In genomic region chr2:63463142-63463541, GRCh38 we compare ENCODE assay signal across 20 cellular contexts.
DNase-seq lines count a peak whose midpoint lies in the region; ATAC-seq, FAIRE-seq and TF ChIP-seq lines count a peak whose summit lies in the region.
"Had no signal": no experiment of that assay in that cellular context is flagged by ENCODE, and none has a peak within 500 bp of the region (broad histone marks: within the 10 kb centered on the region; RNA-seq: fewer than 3 reads in every experiment).

No MANE protein-coding gene starts in this region.

- H2AFZ ChIP-seq in IMR-90 (replicated peaks; ENCODE audit: low read length, poor library complexity) = no peak overlapping the region
- H2AFZ ChIP-seq in K562 (ENCODE audit: low read depth, low read length) = no peak overlapping the region

- H4K8ac ChIP-seq in IMR-90 (ENCODE audit: low read depth in 2 of 2, low read length in 2 of 2) = no peak overlapping the region

- dilution Hi-C loops in IMR-90 (cut with HindIII; ENCODE audit: low sequenced_read_pairs, unreplicated experiment) = no loop called here

- H4K20me1 ChIP-seq in IMR-90 (ENCODE audit: insufficient read depth, low read length) (no peaks in the 10 kb centered on the region), K562 (replicated peaks; ENCODE audit: control insufficient read depth, insufficient read depth, low read length) (no peaks in the 10 kb centered on the region)
- H4K20me1 ChIP-seq: BLaER1 treated with 17β-estradiol and CSF1 and Interleukin-3, amounts not matched to agents 10 nM and 100 nM had no signal

- no peaks in the 10 kb centered on the region for H3K79me2 ChIP-seq in K562 (ENCODE audit: control insufficient read depth, insufficient read depth, low read length)

- no peak overlapping the region for H4K91ac ChIP-seq in IMR-90 (ENCODE audit: insufficient read depth, low read depth, low read length)

- H3K4me1 ChIP-seq in A549 (no peaks in the 10 kb centered on the region), IMR-90 (ENCODE audit: control insufficient read depth, insufficient read depth, low read length) (0 out of 2 replicates have a peak, but pooled peaks cover 2% of the 10 kb centered on the region), K562 (replicated peaks in 1 of 2; ENCODE audit: control insufficient read depth in 2 of 2, insufficient read depth in 2 of 2, low read length in 2 of 2) (no peaks in the 10 kb centered on the region)
- H3K4me1 ChIP-seq: Caco-2 had no signal

- no peak overlapping the region for H3K23ac ChIP-seq in IMR-90 (ENCODE audit: low read depth, low read length)

- H3K9me1 ChIP-seq in IMR-90 (ENCODE audit: insufficient read depth, low read length) (peaks cover 3% of the 10 kb centered on the region; the same call in 1 of the 2 replicates), K562 (ENCODE audit: control insufficient read depth, insufficient read depth, low read length) (no peaks in the 10 kb centered on the region)

- in situ Hi-C loops in IMR-90 (cut with MboI; ENCODE audit: low sequenced_read_pairs) = no loop called here
- in situ Hi-C loops in K562 (cut with MboI) = no loop called here

- no peak overlapping the region for H2BK15ac ChIP-seq in IMR-90 (ENCODE audit: low read depth, low read length)

- intact Hi-C loops in IMR-90 (cut with micrococcal nuclease) (no loop called here), K562 (cut with micrococcal nuclease) (no loop called here)

- H3K27me3 ChIP-seq in IMR-90 (ENCODE audit: control insufficient read depth, insufficient read depth, low read length) (no peaks in the 10 kb centered on the region), K562 (ENCODE audit: control insufficient read depth in 2 of 2, insufficient read depth in 2 of 2, low read length in 2 of 2) (no peaks in the 10 kb centered on the region)
- H3K27me3 ChIP-seq: BLaER1 treated with 17β-estradiol and CSF1 and Interleukin-3, amounts not matched to agents 10 nM and 100 nM had no signal

- H2AK5ac ChIP-seq in IMR-90 (ENCODE audit: low read depth, low read length) = no peak overlapping the region

- H3K9ac ChIP-seq in IMR-90 (ENCODE audit: low read depth, low read length) (no peak overlapping the region), K562 (ENCODE audit: insufficient read depth in 1 of 2, low read depth in 2 of 2, low read length in 2 of 2) (no peak overlapping the region)
- H3K9ac ChIP-seq: BLaER1 treated with 17β-estradiol and CSF1 and Interleukin-3, amounts not matched to agents 10 nM and 100 nM had no signal

- no peak for FAIRE-seq in A549 (lab: Jason Lieb, UNC)
- peak; percentile 58 for FAIRE-seq in K562 (lab: Jason Lieb, UNC)
- FAIRE-seq: A204.1, D721Med, G401.6, GM12891, GM19239 had no signal

- TF ChIP-seq CTCF in A549 (IDR thresholded peaks at IDR 0.05) = no peak
- no peak for TF ChIP-seq CTCF in IMR-90 (conservative IDR thresholded peaks at IDR 0.05; ENCODE audit: low read depth, low read length)
- no peak for TF ChIP-seq CTCF in K562 (IDR thresholded peaks at IDR 0.05 in 2 of 3, conservative IDR thresholded peaks at IDR 0.05 in 1 of 3; ENCODE audit: insufficient read depth in 2 of 3, low read depth in 1 of 3, low read length in 3 of 3)

- no peak overlapping the region for H3K4ac ChIP-seq in IMR-90 (ENCODE audit: low read depth, low read length)

- no peak overlapping the region for H3K56ac ChIP-seq in IMR-90 (ENCODE audit: extremely low read depth, insufficient read depth, low read length)

- TF ChIP-seq RAD21 in A549 (conservative IDR thresholded peaks at IDR 0.05 in 1 of 2, IDR thresholded peaks at IDR 0.05 in 1 of 2) (no peak), IMR-90 (IDR thresholded peaks at IDR 0.05; ENCODE audit: low read length) (no peak), K562 (CRISPR knock-in tag; conservative IDR thresholded peaks at IDR 0.05 in 1 of 2, IDR thresholded peaks at IDR 0.05 in 1 of 2) (no peak)

- no peaks in the 10 kb centered on the region for H3K79me1 ChIP-seq in IMR-90 (ENCODE audit: low read depth in 1 of 2, low read length in 2 of 2)

- no peak overlapping the region for H2BK120ac ChIP-seq in IMR-90 (ENCODE audit: low read depth, low read length)

- no peaks in the 10 kb centered on the region for H3K36me3 ChIP-seq in IMR-90 (ENCODE audit: control insufficient read depth, insufficient read depth, low read length)
- no peaks in the 10 kb centered on the region for H3K36me3 ChIP-seq in K562 (ENCODE audit: control insufficient read depth, insufficient read depth, low read length)

- DNase-seq in A549 (ENCODE audit: low read depth in 1 of 2, low spot score in 1 of 2) (no peak), IMR-90 (no peak), K562 (ENCODE audit: extremely low read depth in 1 of 4, low spot score in 3 of 4) (no peak), NCI-H1092 treated with DMSO at 0.1 percent for 48 hours (lab: John Stamatoyannopoulos, UW) (no peak)
- DNase-seq: 8988T; AML-193; Caco-2; Calu3; CD4-positive, alpha-beta T cell; CD8-positive, alpha-beta T cell; DMS79 treated with DMSO at 0.1 percent for 48 hours; GF-D8 had no signal

- no peak overlapping the region for H3K27ac ChIP-seq in A549
- H3K27ac ChIP-seq in IMR-90 (ENCODE audit: insufficient read depth, low read length) = no peak overlapping the region
- H3K27ac ChIP-seq in K562 (ENCODE audit: extremely low read depth, low read depth, low read length) = no peak overlapping the region
- H3K27ac ChIP-seq: BLaER1 treated with 17β-estradiol and CSF1 and Interleukin-3, amounts not matched to agents 10 nM and 100 nM; C4-2B had no signal

- H3K4me3 ChIP-seq in A549 = no peak overlapping the region
- H3K4me3 ChIP-seq in IMR-90 (ENCODE audit: insufficient read depth, low read depth, low read length) = no peak overlapping the region
- no peak overlapping the region for H3K4me3 ChIP-seq in K562
- H3K4me3 ChIP-seq: BLaER1 treated with 17β-estradiol and CSF1 and Interleukin-3, amounts not matched to agents 10 nM and 100 nM had no signal

- no peak overlapping the region for H3K14ac ChIP-seq in IMR-90 (replicated peaks; ENCODE audit: low read depth, low read length)

- no peak for ATAC-seq in A549
- ATAC-seq in IMR-90 (ENCODE audit: low read depth) = no peak
- ATAC-seq in K562 = no peak
- no peak for ATAC-seq in GM21737 (IDR thresholded peaks at IDR 0.05; ENCODE audit: unreplicated experiment)
- ATAC-seq: CD8-positive, alpha-beta T cell had no signal

- no peak overlapping the region for H3K18ac ChIP-seq in IMR-90 (ENCODE audit: low read depth, low read length)

- H3K9me3 ChIP-seq in A549 = 0 out of 3 replicates have a peak, but pooled peaks cover 2% of the 10 kb centered on the region
- H3K9me3 ChIP-seq in IMR-90 (ENCODE audit: control insufficient read depth, insufficient read depth, low read length) = no peaks in the 10 kb centered on the region
- 0 out of 2 replicates have a peak, but pooled peaks cover 1% of the 10 kb centered on the region for H3K9me3 ChIP-seq in K562 (replicated peaks; ENCODE audit: control insufficient read depth, insufficient read depth, low read depth, low read length)
- H3K9me3 ChIP-seq: Caco-2 had no signal

- H2AK9ac ChIP-seq in IMR-90 (replicated peaks; ENCODE audit: low read depth, low read length, poor library complexity) = no peak overlapping the region

- BruUV-seq in IMR-90 (replicated peaks; lab: Mats Ljungman, UMichigan) (no TSS peak), K562 (replicated peaks; lab: Mats Ljungman, UMichigan) (no TSS peak)

- TF ChIP-seq EP300 in A549 (IDR thresholded peaks at IDR 0.05) (no peak), K562 (IDR thresholded peaks at IDR 0.05; ENCODE audit: low read length) (no peak)

- H2BK5ac ChIP-seq in IMR-90 (ENCODE audit: low read depth, low read length, poor library complexity, severe bottlenecking) = no peak overlapping the region

- POLR2A ChIA-PET in A549 (lab: Yijun Ruan, JAX) (no interaction called here), IMR-90 (lab: Charles Lee; ENCODE audit: unreplicated experiment) (no interaction called here), K562 (lab: Yijun Ruan, JAX) (no interaction called here)

- TF ChIP-seq POLR2A in A549 (IDR thresholded peaks at IDR 0.05; ENCODE audit: low read length) (no peak), IMR-90 (IDR thresholded peaks at IDR 0.05; ENCODE audit: low read depth, low read length) (no peak), K562 (conservative IDR thresholded peaks at IDR 0.05) (no peak)

- no peak overlapping the region for H4K5ac ChIP-seq in IMR-90 (ENCODE audit: low read depth, low read length)

- CTCF ChIA-PET in A549 (lab: Yijun Ruan, JAX) = no interaction called here
- CTCF ChIA-PET in IMR-90 (lab: Yijun Ruan, JAX) = no interaction called here
- CTCF ChIA-PET in K562 (lab: Yijun Ruan, JAX; ENCODE audit: low intra/inter-chr PET ratio) = no interaction called here

- H2BK20ac ChIP-seq in IMR-90 (ENCODE audit: low read depth, low read length) = no peak overlapping the region

- H3K4me2 ChIP-seq in A549 (no peak overlapping the region), IMR-90 (ENCODE audit: low read depth, low read length) (no peak overlapping the region), K562 (ENCODE audit: insufficient read depth, low read length) (no peak overlapping the region)

TF ChIP-seq in A549, 52 proteins besides CTCF, POLR2A, EP300 and RAD21:
- TF ChIP-seq MAFK (IDR thresholded peaks at IDR 0.05; ENCODE audit: partially characterized antibody) = peak; percentile 83
- TF ChIP-seq HEYL (CRISPR knock-in tag; IDR thresholded peaks at IDR 0.05) = no peak

TF ChIP-seq in IMR-90, 13 proteins besides CTCF, POLR2A, EP300 and RAD21:
- peak; percentile 79 for TF ChIP-seq MAFK (IDR thresholded peaks at IDR 0.05; ENCODE audit: low read depth, low read length)
- TF ChIP-seq RFX5 (IDR thresholded peaks at IDR 0.05; ENCODE audit: low read depth, low read length) = no peak

TF ChIP-seq in K562, 482 proteins besides CTCF, POLR2A, EP300 and RAD21 (continues in another document):
- TF ChIP-seq L3MBTL2 (IDR thresholded peaks at IDR 0.05) = no peak
- TF ChIP-seq ZNF644 (tag; IDR thresholded peaks at IDR 0.05; ENCODE audit: low read depth) = no peak
- TF ChIP-seq GATAD2B (IDR thresholded peaks at IDR 0.05; ENCODE audit: borderline replicate concordance) = no peak
- TF ChIP-seq ZNF316 (IDR thresholded peaks at IDR 0.05) = peak; percentile 78
- TF ChIP-seq GABPA (tag; conservative IDR thresholded peaks at IDR 0.05; ENCODE audit: low read depth) = no peak
- TF ChIP-seq RBBP5 (IDR thresholded peaks at IDR 0.05; ENCODE audit: borderline replicate concordance, insufficient read depth, low read length, poor library complexity, severe bottlenecking) = no peak
- TF ChIP-seq ZBTB7A (IDR thresholded peaks at IDR 0.05; ENCODE audit: borderline replicate concordance, control insufficient read depth, low read depth, low read length) = no peak
- no peak for TF ChIP-seq ZNF41 (CRISPR knock-in tag; conservative IDR thresholded peaks at IDR 0.05)
- no peak for TF ChIP-seq GTF2E2 (tag; IDR thresholded peaks at IDR 0.05)
- peak; percentile 58; the same call in 1 of the 2 replicates for TF ChIP-seq C11orf30 (IDR thresholded peaks at IDR 0.05; ENCODE audit: low read depth)
- TF ChIP-seq SUPT5H (IDR thresholded peaks at IDR 0.05) = no peak
- TF ChIP-seq MAFK (IDR thresholded peaks at IDR 0.05; ENCODE audit: low read length) = 0 out of 2 replicates have a peak, but pooled peaks have one; percentile 26
- no peak for TF ChIP-seq JUND (IDR thresholded peaks at IDR 0.05; ENCODE audit: borderline replicate concordance, low read depth, low read length)
- TF ChIP-seq JUND (tag; IDR thresholded peaks at IDR 0.05; ENCODE audit: borderline replicate concordance, low read depth, low read length) = no peak

Comparison
In these comparisons a context has a peak if more than half of its experiments do, and no peak if none do; other contexts are left out.
1. Of the 35 proteins assayed by ChIP-seq in both K562 and A549: peak only in K562: none; only in A549: none; in both: MAFK; in neither: 34.